Comparison of ENCODE assay signal across 11 cellular contexts in the genomic region with DNA sequence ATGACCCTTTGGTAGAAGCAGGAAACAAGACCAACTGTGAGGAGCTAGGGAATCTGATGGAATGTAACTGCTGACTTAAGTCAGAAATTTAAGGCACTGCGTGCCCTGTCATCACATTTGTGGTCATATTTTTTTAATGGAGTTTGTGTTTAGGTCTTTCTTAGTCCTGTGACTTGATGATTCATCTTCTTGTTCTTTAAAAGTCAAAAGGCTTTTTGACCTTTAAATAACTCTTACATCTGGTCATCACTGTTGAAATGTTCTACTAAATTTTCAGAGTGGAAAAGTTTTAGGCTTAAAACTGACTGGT. TPM values are rescaled to one million over a fixed set of nuclear protein-coding genes. Genes with fewer than 3 reads are reported as not detected.
DNase-seq lines count a peak whose midpoint lies in the region; ATAC-seq, FAIRE-seq and TF ChIP-seq lines count a peak whose summit lies in the region.
"Had no signal": no experiment of that assay in that cellular context is flagged by ENCODE, and none has a peak within 500 bp of the region (broad histone marks: within the 10 kb centered on the region; RNA-seq: fewer than 3 reads in every experiment).

No MANE protein-coding gene starts in this region.

- H3K27ac Mint-ChIP-seq in astrocyte (ENCODE audit: unreplicated experiment), result peak overlapping the region; percentile 99

- H3K79me2 ChIP-seq in astrocyte (ENCODE audit: insufficient read depth, low read length) (no peaks in the 10 kb centered on the region), Karpas-422 (ENCODE audit: low read length) (0 out of 2 replicates have a peak, but pooled peaks cover 3% of the 10 kb centered on the region), mesendoderm (ENCODE audit: control insufficient read depth, insufficient read depth, low read length) (no peaks in the 10 kb centered on the region)

- H3K27ac ChIP-seq in astrocyte (ENCODE audit: low read depth, low read length), result peak overlapping the region; percentile 96
- H3K27ac ChIP-seq in thoracic aorta, result peak overlapping the region; percentile 80 to 85
- no peak overlapping the region for H3K27ac ChIP-seq in Karpas-422 (ENCODE audit: low read length)
- H3K27ac ChIP-seq in mesendoderm (ENCODE audit: low read depth, low read length), result no peak overlapping the region

- H3K4me3 ChIP-seq in astrocyte (ENCODE audit: insufficient read depth, low read depth, low read length) (no peak overlapping the region), thoracic aorta (peak overlapping the region; percentile 44), Karpas-422 (ENCODE audit: low read length) (no peak overlapping the region), mesendoderm (ENCODE audit: low read length) (no peak overlapping the region)

- no peak overlapping the region for H3K56ac ChIP-seq in mesendoderm (ENCODE audit: low read length)

- H3K27me3 ChIP-seq in astrocyte (ENCODE audit: insufficient read depth, low read length) (no peaks in the 10 kb centered on the region), thoracic aorta (replicated peaks; ENCODE audit: insufficient read depth) (no peaks in the 10 kb centered on the region), Karpas-422 (ENCODE audit: low read length) (no peaks in the 10 kb centered on the region), mesendoderm (ENCODE audit: insufficient read depth, low read length, poor library complexity) (no peaks in the 10 kb centered on the region)

- H3K9me3 Mint-ChIP-seq in astrocyte (ENCODE audit: unreplicated experiment), result no peaks in the 10 kb centered on the region

- no peak overlapping the region for H2AK5ac ChIP-seq in mesendoderm (ENCODE audit: low read length)

- H2BK15ac ChIP-seq in mesendoderm (replicated peaks; ENCODE audit: low read depth), result no peak overlapping the region

- H3K23ac ChIP-seq in mesendoderm (ENCODE audit: low read length), result no peak overlapping the region

- H3K27me3 Mint-ChIP-seq in astrocyte (ENCODE audit: low read depth, unreplicated experiment), result no peaks in the 10 kb centered on the region

- H4K20me1 ChIP-seq in astrocyte (ENCODE audit: insufficient read depth, low read length) (no peaks in the 10 kb centered on the region), Karpas-422 (ENCODE audit: insufficient read depth, low read depth, low read length) (no peaks in the 10 kb centered on the region)

- H3K4me1 ChIP-seq in astrocyte (ENCODE audit: insufficient read depth, low read length), result peaks cover 29% of the 10 kb centered on the region
- peaks cover 26 to 46% of the 10 kb centered on the region in 2 donors for H3K4me1 ChIP-seq in thoracic aorta (ENCODE audit: control insufficient read depth in 1 of 2, low read depth in 2 of 2)
- peaks cover 6% of the 10 kb centered on the region for H3K4me1 ChIP-seq in Karpas-422 (ENCODE audit: low read length)
- H3K4me1 ChIP-seq in mesendoderm (ENCODE audit: control insufficient read depth, low read depth, low read length), result no peaks in the 10 kb centered on the region

- TF ChIP-seq CTCF in astrocyte (IDR thresholded peaks at IDR 0.05; ENCODE audit: insufficient read depth, low read depth, low read length) (no peak), thoracic aorta (IDR thresholded peaks at IDR 0.05) (no peak)

- H2BK120ac ChIP-seq in mesendoderm (ENCODE audit: low read depth, low read length), result no peak overlapping the region

- no peak overlapping the region for H2BK5ac ChIP-seq in mesendoderm (ENCODE audit: low read length)

- FAIRE-seq in astrocyte (lab: Jason Lieb, UNC), result peak; percentile 92
- FAIRE-seq: A204.1, H1, keratinocyte had no signal

- peak overlapping the region; percentile 63 for H3K4me2 ChIP-seq in astrocyte (ENCODE audit: low read length)
- no peak overlapping the region for H3K4me2 ChIP-seq in Karpas-422 (ENCODE audit: low read depth, low read length, poor library complexity, severe bottlenecking)
- no peak overlapping the region for H3K4me2 ChIP-seq in mesendoderm (ENCODE audit: low read length)

- no peak overlapping the region for H3K4me3 Mint-ChIP-seq in astrocyte (ENCODE audit: unreplicated experiment)

- no peaks in the 10 kb centered on the region for H3K79me1 ChIP-seq in mesendoderm (ENCODE audit: low read length)

- peak; percentile 68 for ATAC-seq in thoracic aorta (ENCODE audit: insufficient number of reproducible peaks, low FRiP score, low read depth)

- H3K4me1 Mint-ChIP-seq in astrocyte (ENCODE audit: low read depth, unreplicated experiment), result peaks cover 41% of the 10 kb centered on the region

- H3K36me3 ChIP-seq in astrocyte (ENCODE audit: insufficient read depth, low read length), result peaks cover 19% of the 10 kb centered on the region
- H3K36me3 ChIP-seq in thoracic aorta, result peaks cover 11% of the 10 kb centered on the region
- H3K36me3 ChIP-seq in Karpas-422 (ENCODE audit: insufficient read depth, low read length), result peaks cover 29% of the 10 kb centered on the region
- H3K36me3 ChIP-seq in mesendoderm (ENCODE audit: control insufficient read depth, insufficient read depth, low read length), result peaks cover under 1% of the 10 kb centered on the region

- no peaks in the 10 kb centered on the region for H3K9me2 ChIP-seq in Karpas-422 (replicated peaks; ENCODE audit: insufficient read depth, low read length)

- peaks cover 13% of the 10 kb centered on the region for H3K36me3 Mint-ChIP-seq in astrocyte (ENCODE audit: low read depth, unreplicated experiment)

- no peak overlapping the region for H2AFZ ChIP-seq in astrocyte (ENCODE audit: low read depth, low read length)
- H2AFZ ChIP-seq in Karpas-422 (ENCODE audit: low read length), result no peak overlapping the region

- H3K4ac ChIP-seq in mesendoderm (ENCODE audit: low read depth, low read length), result no peak overlapping the region

- DNase-seq in NOMO-1 treated with DMSO at 0.1 percent for 48 hours (lab: John Stamatoyannopoulos, UW; ENCODE audit: unreplicated experiment) (peak; percentile 16), NOMO-1 treated with dmso at 0.1 percent for 144 hours (lab: John Stamatoyannopoulos, UW; ENCODE audit: unreplicated experiment) (no peak), astrocyte (ENCODE audit: low read depth) (peak; percentile 99), kidney tubule cell (ENCODE audit: low spot score) (peak; percentile 95), thoracic aorta (ENCODE audit: low spot score) (no peak), NCI-H146 (lab: John Stamatoyannopoulos, UW) (no peak), Karpas-422 (no peak), mesendoderm (no peak)

- no CpG with 5 or more reads among the region's 1 CpG for WGBS in mesendoderm (ENCODE audit: extremely low coverage, insufficient coverage, low lambda C conversion rate)

- no peak overlapping the region for H4K5ac ChIP-seq in mesendoderm (ENCODE audit: low read length)

- H3K9me3 ChIP-seq in astrocyte (ENCODE audit: insufficient read depth, low read depth, low read length) (no peaks in the 10 kb centered on the region), thoracic aorta (no peaks in the 10 kb centered on the region), Karpas-422 (ENCODE audit: low read length) (no peaks in the 10 kb centered on the region)

- no peak overlapping the region for H4K8ac ChIP-seq in mesendoderm (ENCODE audit: low read depth, low read length)

- no peak overlapping the region for H3K18ac ChIP-seq in mesendoderm (ENCODE audit: low read length)

- H3K9ac ChIP-seq in astrocyte (ENCODE audit: low read length), result peak overlapping the region; percentile 78
- H3K9ac ChIP-seq in Karpas-422 (ENCODE audit: low read length), result no peak overlapping the region
- H3K9ac ChIP-seq in mesendoderm (ENCODE audit: low read length), result no peak overlapping the region

RNA-seq across cellular contexts. Expression of a gene that starts 36.4 kb away (rescaled TPM):
- total RNA-seq in astrocyte (42.7 and 52.4 TPM in 2 replicates), thoracic aorta (100 to 1,000 TPM in 1 of 2 donors, 10 to 100 TPM in 1; 68.5 to 103 TPM)
- total RNA-seq in Karpas-422 (2014; rRNA removed; shearing (Covaris generic); ENCODE audit: low replicate concordance), result 7.7 and 11.5 TPM in 2 replicates
- polyA plus RNA-seq in mesendoderm (2013, experiment 1 of 2), result 19.5 TPM
- polyA plus RNA-seq in mesendoderm (2013, experiment 2 of 2), result 20.4 TPM

RNA-seq across cellular contexts. Expression of a gene that starts 37.1 kb away (rescaled TPM):
- total RNA-seq in astrocyte (0.27 TPM in 1 of 2 replicates, not detected in the other), thoracic aorta (1 to 10 TPM; 2.8 to 9.2 TPM)
- total RNA-seq in Karpas-422 (2014; rRNA removed; shearing (Covaris generic); ENCODE audit: low replicate concordance), result not detected in 2 replicates
- not detected for polyA plus RNA-seq in mesendoderm (2013, experiment 1 of 2)
- not detected for polyA plus RNA-seq in mesendoderm (2013, experiment 2 of 2)
- total RNA-seq: H1 had no signal
- polyA plus RNA-seq: H1, keratinocyte had no signal

Comparison
In these comparisons a context has a peak if more than half of its experiments do, and no peak if none do; other contexts are left out.
1. DNase-seq: peak in NOMO-1 treated with DMSO at 0.1 percent for 48 hours (single experiment), astrocyte (single experiment) and kidney tubule cell (single experiment); none in NOMO-1 treated with dmso at 0.1 percent for 144 hours (single experiment), thoracic aorta (single experiment), NCI-H146 (single experiment), Karpas-422 (single experiment) and mesendoderm (single experiment).
2. H3K27ac ChIP-seq: peak in astrocyte (single experiment) and thoracic aorta (2 of 2); none in Karpas-422 (single experiment) and mesendoderm (single experiment).